1 cellular context compared by ENCODE assay signal in the genomic region with DNA sequence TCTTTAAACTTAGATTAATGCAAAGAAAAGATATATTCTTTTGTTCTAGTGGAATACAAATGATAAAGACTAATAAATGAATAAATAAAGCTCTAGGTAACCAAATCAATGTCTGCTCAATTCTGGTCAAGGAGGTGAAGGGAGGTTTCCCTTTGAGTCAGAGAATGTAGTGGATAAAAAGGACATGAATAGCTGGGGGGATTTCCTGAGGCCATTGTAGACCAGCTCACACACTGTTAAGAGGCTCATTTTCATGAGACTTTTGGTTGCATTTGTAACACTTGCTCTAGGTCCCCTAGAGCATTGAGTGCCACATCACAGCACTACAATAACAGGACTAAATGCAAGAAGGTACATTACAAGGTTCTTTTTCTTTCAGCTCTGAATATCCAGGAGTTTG.
TF ChIP-seq lines count a peak whose summit lies in the region.

No MANE protein-coding gene starts in this region.

TF ChIP-seq in GM23338, 12 proteins besides CTCF, POLR2A, EP300 and RAD21 (continued from another document):
- TF ChIP-seq, protein P1, sequence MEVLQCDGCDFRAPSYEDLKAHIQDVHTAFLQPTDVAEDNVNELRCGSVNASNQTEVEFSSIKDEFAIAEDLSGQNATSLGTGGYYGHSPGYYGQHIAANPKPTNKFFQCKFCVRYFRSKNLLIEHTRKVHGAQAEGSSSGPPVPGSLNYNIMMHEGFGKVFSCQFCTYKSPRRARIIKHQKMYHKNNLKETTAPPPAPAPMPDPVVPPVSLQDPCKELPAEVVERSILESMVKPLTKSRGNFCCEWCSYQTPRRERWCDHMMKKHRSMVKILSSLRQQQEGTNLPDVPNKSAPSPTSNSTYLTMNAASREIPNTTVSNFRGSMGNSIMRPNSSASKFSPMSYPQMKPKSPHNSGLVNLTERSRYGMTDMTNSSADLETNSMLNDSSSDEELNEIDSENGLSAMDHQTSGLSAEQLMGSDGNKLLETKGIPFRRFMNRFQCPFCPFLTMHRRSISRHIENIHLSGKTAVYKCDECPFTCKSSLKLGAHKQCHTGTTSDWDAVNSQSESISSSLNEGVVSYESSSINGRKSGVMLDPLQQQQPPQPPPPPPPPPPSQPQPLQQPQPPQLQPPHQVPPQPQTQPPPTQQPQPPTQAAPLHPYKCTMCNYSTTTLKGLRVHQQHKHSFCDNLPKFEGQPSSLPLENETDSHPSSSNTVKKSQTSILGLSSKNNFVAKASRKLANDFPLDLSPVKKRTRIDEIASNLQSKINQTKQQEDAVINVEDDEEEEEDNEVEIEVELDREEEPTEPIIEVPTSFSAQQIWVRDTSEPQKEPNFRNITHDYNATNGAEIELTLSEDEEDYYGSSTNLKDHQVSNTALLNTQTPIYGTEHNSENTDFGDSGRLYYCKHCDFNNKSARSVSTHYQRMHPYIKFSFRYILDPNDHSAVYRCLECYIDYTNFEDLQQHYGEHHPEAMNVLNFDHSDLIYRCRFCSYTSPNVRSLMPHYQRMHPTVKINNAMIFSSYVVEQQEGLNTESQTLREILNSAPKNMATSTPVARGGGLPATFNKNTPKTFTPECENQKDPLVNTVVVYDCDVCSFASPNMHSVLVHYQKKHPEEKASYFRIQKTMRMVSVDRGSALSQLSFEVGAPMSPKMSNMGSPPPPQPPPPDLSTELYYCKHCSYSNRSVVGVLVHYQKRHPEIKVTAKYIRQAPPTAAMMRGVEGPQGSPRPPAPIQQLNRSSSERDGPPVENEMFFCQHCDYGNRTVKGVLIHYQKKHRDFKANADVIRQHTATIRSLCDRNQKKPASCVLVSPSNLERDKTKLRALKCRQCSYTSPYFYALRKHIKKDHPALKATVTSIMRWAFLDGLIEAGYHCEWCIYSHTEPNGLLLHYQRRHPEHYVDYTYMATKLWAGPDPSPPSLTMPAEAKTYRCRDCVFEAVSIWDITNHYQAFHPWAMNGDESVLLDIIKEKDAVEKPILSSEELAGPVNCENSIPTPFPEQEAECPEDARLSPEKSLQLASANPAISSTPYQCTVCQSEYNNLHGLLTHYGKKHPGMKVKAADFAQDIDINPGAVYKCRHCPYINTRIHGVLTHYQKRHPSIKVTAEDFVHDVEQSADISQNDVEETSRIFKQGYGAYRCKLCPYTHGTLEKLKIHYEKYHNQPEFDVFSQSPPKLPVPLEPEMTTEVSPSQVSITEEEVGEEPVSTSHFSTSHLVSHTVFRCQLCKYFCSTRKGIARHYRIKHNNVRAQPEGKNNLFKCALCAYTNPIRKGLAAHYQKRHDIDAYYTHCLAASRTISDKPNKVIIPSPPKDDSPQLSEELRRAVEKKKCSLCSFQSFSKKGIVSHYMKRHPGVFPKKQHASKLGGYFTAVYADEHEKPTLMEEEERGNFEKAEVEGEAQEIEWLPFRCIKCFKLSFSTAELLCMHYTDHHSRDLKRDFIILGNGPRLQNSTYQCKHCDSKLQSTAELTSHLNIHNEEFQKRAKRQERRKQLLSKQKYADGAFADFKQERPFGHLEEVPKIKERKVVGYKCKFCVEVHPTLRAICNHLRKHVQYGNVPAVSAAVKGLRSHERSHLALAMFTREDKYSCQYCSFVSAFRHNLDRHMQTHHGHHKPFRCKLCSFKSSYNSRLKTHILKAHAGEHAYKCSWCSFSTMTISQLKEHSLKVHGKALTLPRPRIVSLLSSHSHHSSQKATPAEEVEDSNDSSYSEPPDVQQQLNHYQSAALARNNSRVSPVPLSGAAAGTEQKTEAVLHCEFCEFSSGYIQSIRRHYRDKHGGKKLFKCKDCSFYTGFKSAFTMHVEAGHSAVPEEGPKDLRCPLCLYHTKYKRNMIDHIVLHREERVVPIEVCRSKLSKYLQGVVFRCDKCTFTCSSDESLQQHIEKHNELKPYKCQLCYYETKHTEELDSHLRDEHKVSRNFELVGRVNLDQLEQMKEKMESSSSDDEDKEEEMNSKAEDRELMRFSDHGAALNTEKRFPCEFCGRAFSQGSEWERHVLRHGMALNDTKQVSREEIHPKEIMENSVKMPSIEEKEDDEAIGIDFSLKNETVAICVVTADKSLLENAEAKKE (CRISPR knock-in tag; IDR thresholded peaks at IDR 0.05) = no peak
- TF ChIP-seq JUNB (IDR thresholded peaks at IDR 0.05; ENCODE audit: unreplicated experiment) = no peak
- TF ChIP-seq EZH2phosphoT487 (IDR thresholded peaks at IDR 0.05; ENCODE audit: unreplicated experiment) = no peak
- TF ChIP-seq STAT1 (IDR thresholded peaks at IDR 0.05; ENCODE audit: unreplicated experiment) = no peak
- no peak for TF ChIP-seq ZNF331 (CRISPR knock-in tag; IDR thresholded peaks at IDR 0.05; ENCODE audit: low read depth)
- TF ChIP-seq POLR2AphosphoS5 (IDR thresholded peaks at IDR 0.05; ENCODE audit: low read depth) = no peak
- TF ChIP-seq EZH2 (IDR thresholded peaks at IDR 0.05; ENCODE audit: low read depth, unreplicated experiment) = no peak
- no peak for TF ChIP-seq ZNF114 (CRISPR knock-in tag; IDR thresholded peaks at IDR 0.05)
